ENCODE assay signal across 16 cellular contexts in the genomic region with DNA sequence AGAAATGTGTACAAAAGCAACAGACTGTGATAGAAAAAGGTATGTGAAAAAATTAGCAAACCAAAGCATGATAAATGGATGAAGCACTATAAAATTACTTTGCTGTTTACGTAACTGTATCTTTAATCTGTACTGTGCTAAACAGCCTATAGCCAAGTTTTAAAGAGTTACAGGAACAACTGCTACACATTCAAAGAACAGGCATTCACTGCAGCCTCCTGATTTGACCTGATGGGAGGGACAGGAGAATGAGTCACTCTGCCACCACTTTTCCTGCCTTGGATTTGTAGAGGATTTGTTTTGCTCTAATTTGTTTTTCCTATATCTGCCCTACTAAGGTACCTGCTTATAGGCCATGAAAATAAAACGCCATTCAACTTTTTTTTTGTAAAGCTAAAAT.
DNase-seq lines count a peak whose midpoint lies in the region; TF ChIP-seq lines count a peak whose summit lies in the region.
"Had no signal": no experiment of that assay in that cellular context is flagged by ENCODE, and none has a peak within 500 bp of the region (broad histone marks: within the 10 kb centered on the region; RNA-seq: fewer than 3 reads in every experiment).

No MANE protein-coding gene starts in this region.

- DNase-seq in EL = peak; percentile 16
- DNase-seq in RWPE1 (ENCODE audit: low spot score) = peak; percentile 38
- DNase-seq in epithelial cell of esophagus (ENCODE audit: low read depth) = peak; percentile 58
- peak; percentile 39 for DNase-seq in skeletal muscle cell (ENCODE audit: low read depth)
- no peak for DNase-seq in C1 segment of cervical spinal cord (lab: John Stamatoyannopoulos, UW)
- DNase-seq in NCI-H2196 (lab: John Stamatoyannopoulos, UW; ENCODE audit: unreplicated experiment) = no peak
- no peak for DNase-seq in NCI-H2081 treated with DMSO at 0.1 percent for 48 hours (lab: John Stamatoyannopoulos, UW)
- no peak for DNase-seq in NCI-H2171 (lab: John Stamatoyannopoulos, UW)
- DNase-seq: activated CD4-positive, alpha-beta T cell treated with anti-CD3 and anti-CD28 coated beads, Interleukin-2, amount 50 U/mL, for 4 hours; cerebellar nuclear complex; KBM-7; NCI-H1105 treated with DMSO at 0.1 percent for 48 hours; NCI-H345; right cardiac atrium; stimulated activated CD4-positive, alpha-beta T cell treated with anti-CD3 and anti-CD28 coated beads, Interleukin-1b, Interleukin-23, amount 100 ng/mL, for 48 hours had no signal

- TF ChIP-seq CTCF in RWPE1 (conservative IDR thresholded peaks at IDR 0.05; ENCODE audit: low read depth) (no peak), epithelial cell of esophagus (IDR thresholded peaks at IDR 0.05; ENCODE audit: insufficient read depth, low read depth, low read length, missing control alignments) (no peak)

- POLR2A ChIA-PET in RWPE1 (lab: Yijun Ruan, JAX; ENCODE audit: low non-redundant PET) = no interaction called here

- no peak overlapping the region for H3K4me3 ChIP-seq in epithelial cell of esophagus (ENCODE audit: low read length)
- no peak overlapping the region for H3K4me3 ChIP-seq in skeletal muscle cell (ENCODE audit: low read depth, low read length)

- H3K27ac ChIP-seq in RWPE1 = no peak overlapping the region
- H3K27ac ChIP-seq: C4-2B had no signal

- CTCF ChIA-PET in RWPE1 (lab: Yijun Ruan, JAX) = no interaction called here

Comparison
In these comparisons a context has a peak if more than half of its experiments do, and no peak if none do; other contexts are left out.
1. DNase-seq: peak in EL (single experiment), RWPE1 (single experiment), epithelial cell of esophagus (single experiment) and skeletal muscle cell (single experiment); none in C1 segment of cervical spinal cord (0 of 14), NCI-H2196 (single experiment), NCI-H2081 treated with DMSO at 0.1 percent for 48 hours (single experiment) and NCI-H2171 (single experiment).